17 cellular contexts compared by ENCODE assay signal in the genomic region with DNA sequence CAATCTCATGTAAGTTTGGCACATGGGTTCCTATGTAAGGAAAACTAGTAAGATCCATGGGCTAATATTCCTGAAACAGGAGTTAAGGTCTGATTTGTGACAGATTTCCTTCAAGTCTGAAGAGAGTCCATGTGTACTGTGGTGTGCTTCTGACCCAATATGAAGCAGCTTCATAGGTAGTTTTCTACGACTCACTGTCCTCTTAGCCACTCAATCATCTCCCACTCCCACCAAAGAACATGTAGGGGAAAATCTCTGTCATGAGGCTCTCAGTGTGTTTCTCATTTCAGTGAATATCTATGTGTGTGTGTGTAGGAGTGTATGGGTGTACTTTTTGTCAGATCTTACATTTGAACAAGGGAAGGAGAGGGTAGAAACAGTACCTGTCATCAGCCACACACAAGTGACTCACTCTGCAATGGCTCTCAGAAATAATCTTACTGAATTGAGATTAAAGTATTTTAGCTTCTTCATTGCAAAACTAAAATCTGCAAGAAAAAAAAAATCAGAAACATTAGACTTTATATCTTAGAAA. TPM values are rescaled to one million over a fixed set of nuclear protein-coding genes. Genes with fewer than 3 reads are reported as not detected.
DNase-seq lines count a peak whose midpoint lies in the region; ATAC-seq and TF ChIP-seq lines count a peak whose summit lies in the region.
"Had no signal": no experiment of that assay in that cellular context is flagged by ENCODE, and none has a peak within 500 bp of the region (broad histone marks: within the 10 kb centered on the region; RNA-seq: fewer than 3 reads in every experiment).

No MANE protein-coding gene starts in this region.

- TF ChIP-seq CTCF in CD4-positive, alpha-beta T cell (IDR thresholded peaks at IDR 0.05): no peak

- H3K27ac Mint-ChIP-seq in activated T-cell treated with anti-CD3 and anti-CD28 coated beads, Interleukin-2, amount 50 U/mL, for 24 hours: no peak overlapping the region
- H3K27ac Mint-ChIP-seq in activated T-helper 17 cell treated with anti-CD3 and anti-CD28 coated beads, Interleukin-2, amount 50 U/mL, for 72 hours: no peak overlapping the region
- H3K27ac Mint-ChIP-seq in CD4-positive, alpha-beta T cell: no peak overlapping the region
- H3K27ac Mint-ChIP-seq: CD4-positive, CD25-positive, alpha-beta regulatory T cell; GM23338; HFFc6 had no signal

- no peaks in the 10 kb centered on the region for H3K36me3 Mint-ChIP-seq in activated T-cell treated with anti-CD3 and anti-CD28 coated beads, Interleukin-2, amount 50 U/mL, for 4 hours (ENCODE audit: insufficient read depth)
- no peaks in the 10 kb centered on the region for H3K36me3 Mint-ChIP-seq in activated T-cell treated with anti-CD3 and anti-CD28 coated beads, Interleukin-2, amount 50 U/mL, for 24 hours (ENCODE audit: low read depth)
- H3K36me3 Mint-ChIP-seq in activated T-helper 17 cell treated with anti-CD3 and anti-CD28 coated beads, Interleukin-2, amount 50 U/mL, for 72 hours (ENCODE audit: low read depth): no peaks in the 10 kb centered on the region
- no peaks in the 10 kb centered on the region for H3K36me3 Mint-ChIP-seq in CD4-positive, alpha-beta T cell (ENCODE audit: low read depth)
- H3K36me3 Mint-ChIP-seq: CD4-positive, CD25-positive, alpha-beta regulatory T cell had no signal

- H3K27me3 ChIP-seq in CD4-positive, alpha-beta T cell (ENCODE audit: control insufficient read depth, insufficient read depth, low read length): peaks cover 5% of the 10 kb centered on the region
- H3K27me3 ChIP-seq: BE2C had no signal

- H3K27ac ChIP-seq in caudate nucleus (ENCODE audit: low read depth, low read length): peak overlapping the region; percentile 79
- no peak overlapping the region for H3K27ac ChIP-seq in CD4-positive, alpha-beta T cell (ENCODE audit: low read depth, low read length)

- intact Hi-C loops in CD4-positive, alpha-beta T cell (cut with DNase I, micrococcal nuclease): no loop called here

- H3K4me1 Mint-ChIP-seq in activated T-cell treated with anti-CD3 and anti-CD28 coated beads, Interleukin-2, amount 50 U/mL, for 4 hours (ENCODE audit: low read depth): no peaks in the 10 kb centered on the region
- H3K4me1 Mint-ChIP-seq in activated T-cell treated with anti-CD3 and anti-CD28 coated beads, Interleukin-2, amount 50 U/mL, for 24 hours (ENCODE audit: low read depth): peaks cover 4% of the 10 kb centered on the region
- H3K4me1 Mint-ChIP-seq in activated T-helper 17 cell treated with anti-CD3 and anti-CD28 coated beads, Interleukin-2, amount 50 U/mL, for 72 hours: no peaks in the 10 kb centered on the region
- no peaks in the 10 kb centered on the region for H3K4me1 Mint-ChIP-seq in CD4-positive, alpha-beta T cell (ENCODE audit: low read depth)
- H3K4me1 Mint-ChIP-seq: CD4-positive, CD25-positive, alpha-beta regulatory T cell had no signal

- POLR2A ChIA-PET in CD4-positive, alpha-beta T cell (lab: Charles Lee): no interaction called here

- CTCF ChIA-PET in CD4-positive, alpha-beta T cell (lab: Charles Lee): no interaction called here

- no peak overlapping the region for H3K4me3 Mint-ChIP-seq in activated T-cell treated with anti-CD3 and anti-CD28 coated beads, Interleukin-2, amount 50 U/mL, for 4 hours
- no peak overlapping the region for H3K4me3 Mint-ChIP-seq in activated T-cell treated with anti-CD3 and anti-CD28 coated beads, Interleukin-2, amount 50 U/mL, for 24 hours
- H3K4me3 Mint-ChIP-seq in activated T-helper 17 cell treated with anti-CD3 and anti-CD28 coated beads, Interleukin-2, amount 50 U/mL, for 72 hours: no peak overlapping the region
- no peak overlapping the region for H3K4me3 Mint-ChIP-seq in CD4-positive, alpha-beta T cell
- H3K4me3 Mint-ChIP-seq: CD4-positive, CD25-positive, alpha-beta regulatory T cell; GM23338; HFFc6 had no signal

- no peak for DNase-seq in activated T-cell treated with anti-CD3 and anti-CD28 coated beads, Interleukin-2, amount 50 U/mL, for 4 hours
- no peak for DNase-seq in activated T-cell treated with anti-CD3 and anti-CD28 coated beads, Interleukin-2, amount 50 U/mL, for 24 hours
- peak in 6 of 61 donors; percentile 1 to 76 (median 30) for DNase-seq in caudate nucleus (lab: John Stamatoyannopoulos, UW)
- no peak for DNase-seq in stimulated activated naive CD8-positive, alpha-beta T cell treated with anti-CD3 and anti-CD28 coated beads, Interleukin-15, Interleukin-2, amounts not matched to agents 100 U/mL and 50 U/mL, for 24 hours
- DNase-seq in CD4-positive, alpha-beta T cell: no peak
- DNase-seq: ACHN; BE2C; C1 segment of cervical spinal cord; Caco-2; CD4-positive, CD25-positive, alpha-beta regulatory T cell; H7; HFFc6; IMR-90 had no signal

- no peaks in the 10 kb centered on the region for H3K9me3 Mint-ChIP-seq in activated T-cell treated with anti-CD3 and anti-CD28 coated beads, Interleukin-2, amount 50 U/mL, for 4 hours
- no peaks in the 10 kb centered on the region for H3K9me3 Mint-ChIP-seq in activated T-cell treated with anti-CD3 and anti-CD28 coated beads, Interleukin-2, amount 50 U/mL, for 24 hours
- no peaks in the 10 kb centered on the region for H3K9me3 Mint-ChIP-seq in activated T-helper 17 cell treated with anti-CD3 and anti-CD28 coated beads, Interleukin-2, amount 50 U/mL, for 72 hours
- H3K9me3 Mint-ChIP-seq in CD4-positive, alpha-beta T cell: no peaks in the 10 kb centered on the region
- H3K9me3 Mint-ChIP-seq: GM23338, HFFc6 had no signal

- H3K27me3 Mint-ChIP-seq in activated T-cell treated with anti-CD3 and anti-CD28 coated beads, Interleukin-2, amount 50 U/mL, for 4 hours (ENCODE audit: low read depth): peaks cover 7% of the 10 kb centered on the region
- H3K27me3 Mint-ChIP-seq in activated T-cell treated with anti-CD3 and anti-CD28 coated beads, Interleukin-2, amount 50 U/mL, for 24 hours: peaks cover 26% of the 10 kb centered on the region
- peaks cover 18% of the 10 kb centered on the region for H3K27me3 Mint-ChIP-seq in activated T-helper 17 cell treated with anti-CD3 and anti-CD28 coated beads, Interleukin-2, amount 50 U/mL, for 72 hours
- peaks cover 10% of the 10 kb centered on the region for H3K27me3 Mint-ChIP-seq in CD4-positive, alpha-beta T cell

- no peaks in the 10 kb centered on the region for H3K9me3 ChIP-seq in CD4-positive, alpha-beta T cell (ENCODE audit: control insufficient read depth, low read length)
- H3K9me3 ChIP-seq: BE2C had no signal

- ATAC-seq in activated T-cell treated with anti-CD3 and anti-CD28 coated beads, Interleukin-2, amount 50 U/mL, for 4 hours: peak; percentile 74 to 80
- peak; percentile 61 for ATAC-seq in activated T-helper 17 cell treated with anti-CD3 and anti-CD28 coated beads, Interleukin-2, amount 50 U/mL, for 72 hours (replicated peaks)
- ATAC-seq in stimulated activated naive CD8-positive, alpha-beta T cell treated with anti-CD3 and anti-CD28 coated beads, Interleukin-15, Interleukin-2, amounts not matched to agents 100 U/mL and 50 U/mL, for 24 hours: peak; percentile 48
- ATAC-seq in GM19328 (IDR thresholded peaks at IDR 0.05; ENCODE audit: unreplicated experiment): no peak
- ATAC-seq in CD4-positive, alpha-beta T cell (ENCODE audit: poor library complexity): no peak
- ATAC-seq: GM23338, HCT116 had no signal

RNA-seq across cellular contexts. Expression of gene RELN, which starts 31.1 kb away (rescaled TPM):
- under 1 TPM; 0.15 to 0.24 (median 0.22) TPM for total RNA-seq in activated T-cell treated with anti-CD3 and anti-CD28 coated beads, Interleukin-2, amount 50 U/mL, for 4 hours
- not detected for total RNA-seq in activated T-helper 17 cell treated with anti-CD3 and anti-CD28 coated beads, Interleukin-2, amount 50 U/mL, for 72 hours
- total RNA-seq in CD4-positive, alpha-beta T cell: not detected
- total RNA-seq: CD4-positive, CD25-positive, alpha-beta regulatory T cell had no signal

Comparison
In these comparisons a context has a peak if more than half of its experiments do, and no peak if none do; other contexts are left out.
1. ATAC-seq: peak in activated T-cell treated with anti-CD3 and anti-CD28 coated beads, Interleukin-2, amount 50 U/mL, for 4 hours (2 of 2), activated T-helper 17 cell treated with anti-CD3 and anti-CD28 coated beads, Interleukin-2, amount 50 U/mL, for 72 hours (single experiment) and stimulated activated naive CD8-positive, alpha-beta T cell treated with anti-CD3 and anti-CD28 coated beads, Interleukin-15, Interleukin-2, amounts not matched to agents 100 U/mL and 50 U/mL, for 24 hours (single experiment); none in GM19328 (single experiment) and CD4-positive, alpha-beta T cell (single experiment).